In genomic region chr3:72800869-72801268, GRCh38 we compare ENCODE assay signal across 32 cellular contexts. TPM values are rescaled to one million over a fixed set of nuclear protein-coding genes. Genes with fewer than 3 reads are reported as not detected.
DNase-seq lines count a peak whose midpoint lies in the region; ATAC-seq and TF ChIP-seq lines count a peak whose summit lies in the region.
"Had no signal": no experiment of that assay in that cellular context is flagged by ENCODE, and none has a peak within 500 bp of the region (broad histone marks: within the 10 kb centered on the region; RNA-seq: fewer than 3 reads in every experiment).

No MANE protein-coding gene starts in this region.

- H3K4me3 ChIP-seq in mammary epithelial cell (replicated peaks in 1 of 3; ENCODE audit: insufficient read depth in 1 of 3, low read depth in 2 of 3, low read length in 3 of 3) (no peak overlapping the region), foreskin fibroblast (ENCODE audit: low read depth in 1 of 2, low read length in 2 of 2) (no peak overlapping the region)
- H3K4me3 ChIP-seq: adrenal gland, BLaER1, body of pancreas, dorsolateral prefrontal cortex, left lung, neural progenitor cell, SK-N-MC had no signal

- POLR2A ChIA-PET in MCF 10A (lab: Yijun Ruan, JAX), result no interaction called here

- CTCF ChIA-PET in mammary epithelial cell (lab: Charles Lee; ENCODE audit: low non-redundant PET), result no interaction called here
- CTCF ChIA-PET in MCF 10A (lab: Yijun Ruan, JAX), result interaction anchor here (0.8 to 1.0 kb wide), 3 partner anchors 11 to 926 kb away, joined by 3 read pairs; no protein-coding TSS in a partner anchor

- H2AFZ ChIP-seq in mammary epithelial cell (ENCODE audit: low read depth, low read length), result no peak overlapping the region
- H2AFZ ChIP-seq: neural progenitor cell, parathyroid adenoma had no signal

- H4K20me1 ChIP-seq in mammary epithelial cell (ENCODE audit: insufficient read depth, low read length), result no peaks in the 10 kb centered on the region
- H4K20me1 ChIP-seq: BLaER1 had no signal

- intact Hi-C loops in mammary epithelial cell (cut with micrococcal nuclease) (no loop called here), MCF 10A (cut with micrococcal nuclease) (no loop called here)

- BruUV-seq in mammary epithelial cell (replicated peaks; lab: Mats Ljungman, UMichigan) (no TSS peak), MCF 10A (replicated peaks; lab: Mats Ljungman, UMichigan) (no TSS peak)

- DNase-seq in mammary epithelial cell, result peak; percentile 19
- DNase-seq in MCF 10A (ENCODE audit: unreplicated experiment), result no peak
- DNase-seq in HCEC 1CT, result peak; percentile 7
- DNase-seq in foreskin fibroblast, result no peak
- no peak for DNase-seq in NCI-H510A (lab: John Stamatoyannopoulos, UW)
- DNase-seq: activated CD4-positive, alpha-beta T cell treated with anti-CD3 and anti-CD28 coated beads for 48 hours; activated gamma-delta T cell; adrenal gland; body of pancreas; cerebellar nuclear complex; COR-L47; DMS79; dorsolateral prefrontal cortex; GF-D8; glutamatergic neuron; IMR-90; left lung; mesendoderm; NCI-H1048; NCI-H187; NCI-H2171; NCI-H524 treated with DMSO at 0.1 percent for 48 hours; right cardiac atrium; stimulated activated CD4-positive, alpha-beta T cell treated with anti-CD3 and anti-CD28 coated beads, Interleukin-2, amount 100 ng/mL, for 24 hours; T-helper 17 cell had no signal

- H3K9me3 Mint-ChIP-seq in MCF 10A (ENCODE audit: unreplicated experiment), result no peaks in the 10 kb centered on the region
- H3K9me3 Mint-ChIP-seq in activated naive CD8-positive, alpha-beta T cell (ENCODE audit: low read depth), result no peaks in the 10 kb centered on the region
- H3K9me3 Mint-ChIP-seq: neural progenitor cell had no signal

- H3K79me2 ChIP-seq in mammary epithelial cell (ENCODE audit: insufficient read depth, low read length), result no peaks in the 10 kb centered on the region
- H3K79me2 ChIP-seq: parathyroid adenoma had no signal

- no peaks in the 10 kb centered on the region for H3K27me3 Mint-ChIP-seq in MCF 10A (ENCODE audit: insufficient read depth, unreplicated experiment)
- H3K27me3 Mint-ChIP-seq in activated naive CD8-positive, alpha-beta T cell, result no peaks in the 10 kb centered on the region
- H3K27me3 Mint-ChIP-seq: T-helper 17 cell had no signal

- H3K36me3 ChIP-seq in mammary epithelial cell (ENCODE audit: insufficient read depth, low read length), result no peaks in the 10 kb centered on the region
- H3K36me3 ChIP-seq: adrenal gland, left lung, neural progenitor cell had no signal

- no peak for ATAC-seq in GM18519 (IDR thresholded peaks at IDR 0.05; ENCODE audit: low FRiP score, unreplicated experiment)
- ATAC-seq in HG02763 (IDR thresholded peaks at IDR 0.05; ENCODE audit: unreplicated experiment), result no peak
- ATAC-seq: body of pancreas, left lung, right cardiac atrium, T-helper 17 cell had no signal

- H3K9ac ChIP-seq in mammary epithelial cell (ENCODE audit: insufficient read depth, low read length), result no peak overlapping the region
- H3K9ac ChIP-seq: BLaER1, neural progenitor cell, parathyroid adenoma had no signal

- no peak overlapping the region for H3K4me2 ChIP-seq in mammary epithelial cell (ENCODE audit: insufficient read depth, low read depth, low read length)
- H3K4me2 ChIP-seq: BLaER1, neural progenitor cell had no signal

- no peaks in the 10 kb centered on the region for H3K4me1 ChIP-seq in mammary epithelial cell (ENCODE audit: insufficient read depth, low read length)
- H3K4me1 ChIP-seq: BLaER1, body of pancreas, left lung, parathyroid adenoma had no signal

- dilution Hi-C loops in mammary epithelial cell (cut with HindIII; ENCODE audit: low sequenced_read_pairs), result loop anchor here (25.0 kb wide), 1 partner anchor 864 kb away; no protein-coding TSS in a partner anchor

- no peak overlapping the region for H3K4me3 Mint-ChIP-seq in MCF 10A (ENCODE audit: unreplicated experiment)
- peak overlapping the region; percentile 24 for H3K4me3 Mint-ChIP-seq in activated naive CD8-positive, alpha-beta T cell
- H3K4me3 Mint-ChIP-seq: neural progenitor cell, T-helper 17 cell had no signal

- no peaks in the 10 kb centered on the region for H3K9me3 ChIP-seq in mammary epithelial cell (replicated peaks; ENCODE audit: insufficient read depth, low read length)
- H3K9me3 ChIP-seq: adrenal gland, BLaER1, body of pancreas, left lung had no signal

- in situ Hi-C loops in mammary epithelial cell (cut with MboI; ENCODE audit: low sequenced_read_pairs in 2 of 2), result loop anchor here (25.0 kb wide), 4 partner anchors 139 to 1089 kb away; partner anchors contain the start of gene RYBP (in 1 of the 2)

- H3K27ac Mint-ChIP-seq in MCF 10A (ENCODE audit: low read depth, unreplicated experiment), result no peak overlapping the region
- peak overlapping the region; percentile 58 for H3K27ac Mint-ChIP-seq in activated naive CD8-positive, alpha-beta T cell
- H3K27ac Mint-ChIP-seq: neural progenitor cell, T-helper 17 cell had no signal

- H3K4me1 Mint-ChIP-seq in MCF 10A (ENCODE audit: insufficient read depth, unreplicated experiment), result no peaks in the 10 kb centered on the region
- peaks cover 34% of the 10 kb centered on the region for H3K4me1 Mint-ChIP-seq in activated naive CD8-positive, alpha-beta T cell (ENCODE audit: low read depth)

- no peak overlapping the region for H3K27ac ChIP-seq in mammary epithelial cell (ENCODE audit: insufficient read depth, low read depth, low read length)
- H3K27ac ChIP-seq: adrenal gland, BLaER1, body of pancreas, dorsolateral prefrontal cortex, left lung, neural progenitor cell, parathyroid adenoma, SK-N-MC had no signal

- TF ChIP-seq CTCF in mammary epithelial cell (conservative IDR thresholded peaks at IDR 0.05 in 1 of 2, IDR thresholded peaks at IDR 0.05 in 1 of 2; ENCODE audit: extremely low read depth in 1 of 2, insufficient read depth in 1 of 2, low read depth in 1 of 2, low read length in 2 of 2) (no peak), MCF 10A (IDR thresholded peaks at IDR 0.05; ENCODE audit: unreplicated experiment) (no peak), foreskin fibroblast (IDR thresholded peaks at IDR 0.05; ENCODE audit: low read depth, low read length) (no peak)

- H3K27me3 ChIP-seq in mammary epithelial cell (ENCODE audit: insufficient read depth, low read length), result no peaks in the 10 kb centered on the region
- H3K27me3 ChIP-seq: adrenal gland, BLaER1, body of pancreas, dorsolateral prefrontal cortex, left lung, neural progenitor cell had no signal

- peaks cover 5% of the 10 kb centered on the region for H3K36me3 Mint-ChIP-seq in MCF 10A (ENCODE audit: insufficient read depth, unreplicated experiment)
- peaks cover 30% of the 10 kb centered on the region for H3K36me3 Mint-ChIP-seq in activated naive CD8-positive, alpha-beta T cell
- H3K36me3 Mint-ChIP-seq: neural progenitor cell had no signal

RNA-seq across cellular contexts. Expression of gene SHQ1, which starts 47.4 kb away (rescaled TPM):
- total RNA-seq in mammary epithelial cell, result 10 to 100 TPM; 17.0 to 23.0 TPM
- 12.4 TPM for polyA plus RNA-seq in mammary epithelial cell
- 18.1 TPM for polyA minus RNA-seq in mammary epithelial cell
- 17.4 and 30.4 TPM in 2 replicates for total RNA-seq in MCF 10A (2022)

Comparison
In these comparisons a context has a peak if more than half of its experiments do, and no peak if none do; other contexts are left out.
1. DNase-seq: peak in mammary epithelial cell (single experiment) and HCEC 1CT (single experiment); none in MCF 10A (single experiment), foreskin fibroblast (0 of 2) and NCI-H510A (single experiment).